ENCODE assay signal across 28 cellular contexts in the genomic region with DNA sequence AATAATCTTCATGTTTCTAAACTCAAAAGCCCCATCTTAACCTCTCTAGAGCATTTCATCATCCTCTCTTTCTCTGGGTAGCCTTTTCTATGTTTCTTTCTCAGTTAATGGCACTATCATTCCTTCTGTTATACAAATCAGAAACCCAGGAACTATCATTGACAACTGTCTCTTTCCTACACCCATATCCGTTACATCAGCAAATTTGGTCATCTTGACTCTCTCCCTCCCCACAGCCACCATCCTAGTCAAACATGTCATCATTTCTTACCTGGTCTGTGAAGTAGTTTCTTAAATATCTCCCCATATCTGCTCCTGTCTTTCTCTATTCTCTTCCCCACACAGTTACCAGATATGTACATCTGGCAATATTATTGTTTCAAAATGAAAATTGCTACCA.
"Had no signal": no experiment of that assay in that cellular context is flagged by ENCODE, and none has a peak within 500 bp of the region (broad histone marks: within the 10 kb centered on the region; RNA-seq: fewer than 3 reads in every experiment).

No MANE protein-coding gene starts in this region.

- DNase-seq: colonic mucosa; cortex of kidney; dermis blood vessel endothelial cell; dorsolateral prefrontal cortex; effector CD4-positive, alpha-beta T cell; effector CD8-positive, alpha-beta T cell; effector memory CD4-positive, alpha-beta T cell; effector memory CD8-positive, alpha-beta T cell; endodermal cell; erythroblast; esophagus squamous epithelium; foreskin fibroblast; foreskin keratinocyte; foreskin melanocyte; gastrocnemius medialis; glutamatergic neuron; head of caudate nucleus; heart left ventricle; heart right ventricle had no signal

- H3K27me3 ChIP-seq: colonic mucosa, esophagus squamous epithelium, foreskin keratinocyte, gastrocnemius medialis, gastroesophageal sphincter had no signal

- H3K9me3 ChIP-seq: colonic mucosa, esophagus muscularis mucosa, esophagus squamous epithelium, gastrocnemius medialis, gastroesophageal sphincter, heart left ventricle, heart right ventricle had no signal

- H3K36me3 ChIP-seq: colonic mucosa, esophagus muscularis mucosa, esophagus squamous epithelium, gastrocnemius medialis, gastroesophageal sphincter, heart left ventricle, heart right ventricle had no signal

- H3K4me1 ChIP-seq: colonic mucosa, esophagus muscularis mucosa, esophagus squamous epithelium, foreskin keratinocyte, gastrocnemius medialis, gastroesophageal sphincter, heart left ventricle, heart right ventricle had no signal

- ATAC-seq: effector memory CD8-positive, alpha-beta T cell; esophagus mucosa; foreskin keratinocyte; gastrocnemius medialis; gastroesophageal sphincter; heart left ventricle; heart right ventricle had no signal

- H3K4me3 ChIP-seq: colonic mucosa, coronary artery, dorsolateral prefrontal cortex, esophagus muscularis mucosa, esophagus squamous epithelium, gastrocnemius medialis, gastroesophageal sphincter, heart left ventricle, heart right ventricle had no signal

- FAIRE-seq: colon, endometrium, endothelial cell of umbilical vein, frontal cortex had no signal

- H3K27ac ChIP-seq: colonic mucosa, coronary artery, dorsolateral prefrontal cortex, epithelial cell of prostate, esophagus muscularis mucosa, esophagus squamous epithelium, foreskin keratinocyte, gastrocnemius medialis, gastroesophageal sphincter, heart left ventricle, heart right ventricle had no signal
